15 cellular contexts compared by ENCODE assay signal in genomic region chr9:79741381-79741780, GRCh38.
DNase-seq lines count a peak whose midpoint lies in the region; ATAC-seq and TF ChIP-seq lines count a peak whose summit lies in the region.
"Had no signal": no experiment of that assay in that cellular context is flagged by ENCODE, and none has a peak within 500 bp of the region (broad histone marks: within the 10 kb centered on the region; RNA-seq: fewer than 3 reads in every experiment).

No MANE protein-coding gene starts in this region.

- H3K9me3 ChIP-seq in right cardiac atrium (ENCODE audit: control insufficient read depth, low read length): no peaks in the 10 kb centered on the region
- H3K9me3 ChIP-seq in endodermal cell (ENCODE audit: control insufficient read depth, low read length): no peaks in the 10 kb centered on the region
- H3K9me3 ChIP-seq in esophagus squamous epithelium: no peaks in the 10 kb centered on the region

- TF ChIP-seq CTCF in endodermal cell (conservative IDR thresholded peaks at IDR 0.05) (no peak), esophagus squamous epithelium (IDR thresholded peaks at IDR 0.05) (no peak)

- H3K9me3 Mint-ChIP-seq in endodermal cell: no peaks in the 10 kb centered on the region
- H3K9me3 Mint-ChIP-seq: CD4-positive, CD25-positive, alpha-beta regulatory T cell had no signal

- peaks cover 2% of the 10 kb centered on the region for H3K4me1 ChIP-seq in right cardiac atrium (ENCODE audit: control insufficient read depth, insufficient read depth, low read length)
- H3K4me1 ChIP-seq in endodermal cell (ENCODE audit: control insufficient read depth, insufficient read depth, low read length): no peaks in the 10 kb centered on the region
- peaks cover 0 to 15% (median 0%) of the 10 kb centered on the region in 3 donors for H3K4me1 ChIP-seq in esophagus squamous epithelium
- H3K4me1 ChIP-seq: BLaER1 treated with 17β-estradiol and CSF1 and Interleukin-3, amounts not matched to agents 10 nM and 100 nM had no signal

- peak overlapping the region; percentile 7 for H3K27ac Mint-ChIP-seq in endodermal cell
- H3K27ac Mint-ChIP-seq: CD4-positive, CD25-positive, alpha-beta regulatory T cell had no signal

- no peak for DNase-seq in left ventricle myocardium superior
- DNase-seq in right cardiac atrium: no peak
- no peak for DNase-seq in endodermal cell
- DNase-seq in myocyte (ENCODE audit: low read depth): peak; percentile 24
- no peak for DNase-seq in esophagus squamous epithelium (lab: John Stamatoyannopoulos, UW)
- DNase-seq in amniotic stem cell (lab: John Stamatoyannopoulos, UW): no peak
- DNase-seq: ACHN; CD4-positive, CD25-positive, alpha-beta regulatory T cell; DMS53; GF-D8; GM23248 had no signal

- H3K27me3 ChIP-seq in right cardiac atrium (ENCODE audit: control insufficient read depth, insufficient read depth) (no peaks in the 10 kb centered on the region), endodermal cell (ENCODE audit: control insufficient read depth, insufficient read depth, low read length, poor library complexity, severe bottlenecking) (no peaks in the 10 kb centered on the region), esophagus squamous epithelium (no peaks in the 10 kb centered on the region)
- H3K27me3 ChIP-seq: BLaER1 treated with 17β-estradiol and CSF1 and Interleukin-3, amounts not matched to agents 10 nM and 100 nM had no signal

- no peak for TF ChIP-seq POLR2A in esophagus squamous epithelium (IDR thresholded peaks at IDR 0.05)

- 50% methylated on average over 3 of the region's 3 CpGs for WGBS in right cardiac atrium
- WGBS in endodermal cell (ENCODE audit: insufficient coverage in 1 of 2, insufficient read length in 1 of 2), 2 experiments: 82 to 91% methylated on average over 3 of the region's 3 CpGs
- WGBS in esophagus squamous epithelium, 2 donors: 55 to 77% methylated on average over 3 of the region's 3 CpGs

- H3K36me3 ChIP-seq in endodermal cell (ENCODE audit: control insufficient read depth, insufficient read depth, low read length) (no peaks in the 10 kb centered on the region), esophagus squamous epithelium (no peaks in the 10 kb centered on the region)
- H3K36me3 ChIP-seq: BLaER1 treated with 17β-estradiol and CSF1 and Interleukin-3, amounts not matched to agents 10 nM and 100 nM had no signal

- no peak overlapping the region for H3K9ac ChIP-seq in endodermal cell (ENCODE audit: extremely low read depth, low read length, poor library complexity, severe bottlenecking)
- H3K9ac ChIP-seq: BLaER1 treated with 17β-estradiol and CSF1 and Interleukin-3, amounts not matched to agents 10 nM and 100 nM; GM23248 had no signal

- H3K27me3 Mint-ChIP-seq in endodermal cell (ENCODE audit: insufficient read depth): no peaks in the 10 kb centered on the region

- H3K4me3 ChIP-seq in right cardiac atrium (ENCODE audit: low read length): no peak overlapping the region
- H3K4me3 ChIP-seq in endodermal cell (ENCODE audit: low read length): no peak overlapping the region
- no peak overlapping the region for H3K4me3 ChIP-seq in esophagus squamous epithelium
- H3K4me3 ChIP-seq: BLaER1 treated with 17β-estradiol and CSF1 and Interleukin-3, amounts not matched to agents 10 nM and 100 nM; GM23248 had no signal

- H3K4me1 Mint-ChIP-seq in endodermal cell: peaks cover 11% of the 10 kb centered on the region
- H3K4me1 Mint-ChIP-seq: CD4-positive, CD25-positive, alpha-beta regulatory T cell had no signal

- no peak overlapping the region for H3K4me3 Mint-ChIP-seq in endodermal cell
- H3K4me3 Mint-ChIP-seq: CD4-positive, CD25-positive, alpha-beta regulatory T cell had no signal

- H3K36me3 Mint-ChIP-seq in endodermal cell (ENCODE audit: low read depth): no peaks in the 10 kb centered on the region
- H3K36me3 Mint-ChIP-seq: CD4-positive, CD25-positive, alpha-beta regulatory T cell had no signal

- ATAC-seq in left ventricle myocardium superior (peak; percentile 52), right cardiac atrium (no peak), GM19324 (IDR thresholded peaks at IDR 0.05; ENCODE audit: low FRiP score, unreplicated experiment) (no peak)
- ATAC-seq: HCT116, HepG2 had no signal

- H3K27ac ChIP-seq in right cardiac atrium (ENCODE audit: low read length): no peak overlapping the region
- H3K27ac ChIP-seq in endodermal cell (ENCODE audit: low read depth, low read length): no peak overlapping the region
- H3K27ac ChIP-seq in esophagus squamous epithelium: no peak overlapping the region
- H3K27ac ChIP-seq: BLaER1 treated with 17β-estradiol and CSF1 and Interleukin-3, amounts not matched to agents 10 nM and 100 nM; GM23248 had no signal

- intact Hi-C loops in left ventricle myocardium superior (cut with micrococcal nuclease) (no loop called here), right cardiac atrium (cut with DNase I) (no loop called here), esophagus squamous epithelium (cut with DNase I) (no loop called here)
